Comparison of ENCODE assay signal across 19 cellular contexts in genomic region chr3:124829175-124829818, GRCh38. TPM values are rescaled to one million over a fixed set of nuclear protein-coding genes. Genes with fewer than 3 reads are reported as not detected.
DNase-seq lines count a peak whose midpoint lies in the region; ATAC-seq, FAIRE-seq and TF ChIP-seq lines count a peak whose summit lies in the region.
"Had no signal": no experiment of that assay in that cellular context is flagged by ENCODE, and none has a peak within 500 bp of the region (broad histone marks: within the 10 kb centered on the region; RNA-seq: fewer than 3 reads in every experiment).

No MANE protein-coding gene starts in this region.

- H3K18ac ChIP-seq in H1 (ENCODE audit: extremely low read depth, low read length) = 0 out of 2 replicates have a peak overlapping the region, but pooled peaks have one; percentile 41

- H3K27ac Mint-ChIP-seq in Calu3 (ENCODE audit: unreplicated experiment) = peak overlapping the region; percentile 6
- H3K27ac Mint-ChIP-seq: activated naive CD4-positive, alpha-beta T cell treated with anti-CD3 and anti-CD28 coated beads, Interleukin-2, amount 50 U/mL, for 24 hours; nephron; T-cell had no signal

- H3K4me2 ChIP-seq in H1 (ENCODE audit: insufficient read depth in 1 of 2, low read depth in 2 of 2, low read length in 2 of 2) = no peak overlapping the region

- H4K8ac ChIP-seq in H1 (ENCODE audit: extremely low read depth, insufficient read depth, low read length) = no peak overlapping the region

- WGBS in H1 (ENCODE audit: extremely low coverage in 1 of 2, insufficient coverage in 1 of 2, insufficient read length in 1 of 2, insufficient replicate concordance in 2 of 2, low coverage in 1 of 2, low lambda C conversion rate in 2 of 2, missing lambda C conversion rate in 1 of 2), 2 experiments = 86% methylated on average over 15 of the region's 15 CpGs; no CpG with 5 or more reads in 1 of the 2 experiments

- no peaks in the 10 kb centered on the region; the same call in 1 of the 2 replicates for H3K79me1 ChIP-seq in H1 (ENCODE audit: low read depth, low read length)

- H3K9ac ChIP-seq in H1 (replicated peaks in 1 of 4; ENCODE audit: extremely low read depth in 1 of 4, low read depth in 3 of 4, low read length in 3 of 4) = no peak overlapping the region
- H3K9ac ChIP-seq in subcutaneous abdominal adipose tissue (ENCODE audit: low read length in 5 of 5) = peak overlapping the region in 2 of 5 donors; percentile 23 to 49

- H3K4ac ChIP-seq in H1 (replicated peaks; ENCODE audit: insufficient read length, low read depth, low read length) = no peak overlapping the region

- no peaks in the 10 kb centered on the region for H3K23me2 ChIP-seq in H1 (ENCODE audit: low read depth, low read length)

- no peak overlapping the region for H4K5ac ChIP-seq in H1 (ENCODE audit: insufficient read length, low read depth, low read length)

- TF ChIP-seq CTCF in Calu3 (IDR thresholded peaks at IDR 0.05; ENCODE audit: unreplicated experiment) (no peak), H1 (IDR thresholded peaks at IDR 0.05; ENCODE audit: control extremely low read depth in 1 of 3, insufficient read depth in 1 of 3, low read depth in 1 of 3, low read length in 3 of 3) (no peak), lower lobe of right lung (IDR thresholded peaks at IDR 0.05) (no peak)

- H3K27me3 Mint-ChIP-seq in Calu3 (ENCODE audit: unreplicated experiment) = no peaks in the 10 kb centered on the region
- H3K27me3 Mint-ChIP-seq: activated naive CD4-positive, alpha-beta T cell treated with anti-CD3 and anti-CD28 coated beads, Interleukin-2, amount 50 U/mL, for 24 hours had no signal

- H3K79me2 ChIP-seq in H1 (ENCODE audit: control insufficient read depth in 1 of 2, insufficient read depth in 2 of 2, low read length in 2 of 2) = 0 out of 4 replicates have a peak, but pooled peaks cover 0 to 3% of the 10 kb centered on the region in 2 experiments

- in situ Hi-C loops in KBM-7 (cut with MboI; ENCODE audit: low pct_unique_long_range_greater_than_20kb, low sequenced_read_pairs) = no loop called here

- H3K4me1 Mint-ChIP-seq in Calu3 (ENCODE audit: low read depth, unreplicated experiment) = peaks cover 32% of the 10 kb centered on the region

- TF ChIP-seq EP300 in H1 (IDR thresholded peaks at IDR 0.05; ENCODE audit: borderline replicate concordance in 1 of 2, low read depth in 2 of 2, low read length in 2 of 2) = no peak

- no TSS peak for BruUV-seq in Calu3 (replicated peaks; lab: Mats Ljungman, UMichigan)

- H3K4me3 Mint-ChIP-seq in Calu3 (ENCODE audit: low read depth, unreplicated experiment) = no peak overlapping the region
- H3K4me3 Mint-ChIP-seq: activated naive CD4-positive, alpha-beta T cell treated with anti-CD3 and anti-CD28 coated beads, Interleukin-2, amount 50 U/mL, for 24 hours; nephron; T-cell had no signal

- H2AFZ ChIP-seq in H1 (ENCODE audit: low read length) = no peak overlapping the region

- no peak for TF ChIP-seq RAD21 in H1 (IDR thresholded peaks at IDR 0.05 in 1 of 2, conservative IDR thresholded peaks at IDR 0.05 in 1 of 2; ENCODE audit: low read depth in 2 of 2, low read length in 2 of 2)

- peak overlapping the region; percentile 77 for H2BK5ac ChIP-seq in H1 (ENCODE audit: low read depth, low read length)

- DNase-seq in Calu3 (no peak), H1 (ENCODE audit: low read depth in 1 of 2, low spot score in 2 of 2) (no peak), lower lobe of right lung (no peak), KBM-7 (no peak), Kasumi-1 (lab: John Stamatoyannopoulos, UW) (no peak), NCI-H526 (lab: John Stamatoyannopoulos, UW) (no peak)
- DNase-seq in activated naive CD4-positive, alpha-beta T cell (lab: John Stamatoyannopoulos, UW) = no peak
- DNase-seq: activated CD8-positive, alpha-beta memory T cell treated with anti-CD3 and anti-CD28 coated beads, Interleukin-2, amount 50 U/mL, for 4 hours; BE2C; central memory CD4-positive, alpha-beta T cell; hippocampal formation; NCI-H2029 treated with DMSO at 0.1 percent for 48 hours; NCI-H69; stimulated activated naive CD4-positive, alpha-beta T cell treated with Interleukin-2 at 50 U/mL for 16 hours; T-cell had no signal

- TF ChIP-seq POLR2A in H1 (IDR thresholded peaks at IDR 0.05; ENCODE audit: control extremely low read depth in 1 of 2, low read depth in 2 of 2, low read length in 2 of 2) = no peak

- H3K56ac ChIP-seq in H1 (replicated peaks; ENCODE audit: insufficient read length, low read depth, low read length) = no peak overlapping the region

- H3K4me3 ChIP-seq in H1 (ENCODE audit: extremely low read depth in 1 of 4, insufficient read depth in 2 of 4, low read depth in 3 of 4, low read length in 4 of 4) = no peak overlapping the region
- no peak overlapping the region for H3K4me3 ChIP-seq in lower lobe of right lung
- no peak overlapping the region for H3K4me3 ChIP-seq in subcutaneous abdominal adipose tissue (ENCODE audit: low read depth in 1 of 5, low read length in 5 of 5)

- intact Hi-C loops in Calu3 (cut with micrococcal nuclease; ENCODE audit: unreplicated experiment) = no loop called here
- intact Hi-C loops in lower lobe of right lung (cut with DNase I) = no loop called here

- no peak overlapping the region for H3K14ac ChIP-seq in H1 (ENCODE audit: insufficient read length)

- H2BK15ac ChIP-seq in H1 (ENCODE audit: low read length) = peak overlapping the region; percentile 97; the same call in 1 of the 2 replicates

- H3K23ac ChIP-seq in H1 (ENCODE audit: insufficient read length) = no peak overlapping the region

- H3K4me1 ChIP-seq in H1 (replicated peaks in 1 of 4; ENCODE audit: control insufficient read depth in 3 of 4, insufficient read depth in 4 of 4, low read length in 3 of 4) (peaks cover 7 to 30% (median 21%) of the 10 kb centered on the region in 4 experiments), lower lobe of right lung (peaks cover 28% of the 10 kb centered on the region), subcutaneous abdominal adipose tissue (ENCODE audit: control insufficient read depth in 5 of 5, insufficient read depth in 5 of 5, low read length in 5 of 5) (peaks cover 9 to 55% (median 45%) of the 10 kb centered on the region in 5 donors)

- POLR2A ChIA-PET in H1 (lab: Charles Lee; ENCODE audit: partially characterized antibody) = interaction anchor here (1.2 to 1.5 kb wide), 2 partner anchors 60 to 66 kb away, joined by 3 to 5 read pairs; no protein-coding TSS in a partner anchor

- peak overlapping the region; percentile 97; the same call in 1 of the 2 replicates for H2BK20ac ChIP-seq in H1 (ENCODE audit: low read length)

- H3K27ac ChIP-seq in H1 (ENCODE audit: low read depth, low read length) (no peak overlapping the region), lower lobe of right lung (peak overlapping the region; percentile 73), subcutaneous abdominal adipose tissue (ENCODE audit: low read depth, low read length) (peak overlapping the region; percentile 73)

- CTCF ChIA-PET in Calu3 (lab: Charles Lee) (no interaction called here), H1 (lab: Charles Lee; ENCODE audit: partially characterized antibody) (interaction anchor here (0.9 kb wide), 1 partner anchor 72 kb away, joined by 4 read pairs; no protein-coding TSS in a partner anchor)

- H4K91ac ChIP-seq in H1 (replicated peaks; ENCODE audit: insufficient read length, low read length) = peak overlapping the region; percentile 1

- H2BK12ac ChIP-seq in H1 (ENCODE audit: low read depth, low read length) = peak overlapping the region; percentile 93; the same call in 1 of the 2 replicates

- H4K20me1 ChIP-seq in H1 (replicated peaks in 1 of 2; ENCODE audit: control insufficient read depth in 1 of 2, insufficient read depth in 2 of 2, low read length in 2 of 2) = no peaks in the 10 kb centered on the region

- FAIRE-seq in H1 (lab: Jason Lieb, UNC) = no peak

- no peaks in the 10 kb centered on the region for H3K9me3 ChIP-seq in H1 (ENCODE audit: insufficient read depth in 2 of 2, low read depth in 1 of 2, low read length in 1 of 2)
- no peaks in the 10 kb centered on the region for H3K9me3 ChIP-seq in lower lobe of right lung
- H3K9me3 ChIP-seq in subcutaneous abdominal adipose tissue (ENCODE audit: control insufficient read depth in 5 of 5, low read length in 5 of 5) = no peaks in the 10 kb centered on the region
- H3K9me3 ChIP-seq: BE2C had no signal

- no peaks in the 10 kb centered on the region for H3K27me3 ChIP-seq in H1 (replicated peaks in 1 of 4; ENCODE audit: control insufficient read depth in 3 of 4, extremely low read depth in 1 of 4, insufficient read depth in 3 of 4, low read length in 3 of 4)
- H3K27me3 ChIP-seq in lower lobe of right lung (ENCODE audit: low read depth) = no peaks in the 10 kb centered on the region
- H3K27me3 ChIP-seq in subcutaneous abdominal adipose tissue (ENCODE audit: control insufficient read depth in 5 of 5, insufficient read depth in 4 of 5, low read length in 5 of 5) = no peaks in the 10 kb centered on the region
- H3K27me3 ChIP-seq: BE2C had no signal

- H3K36me3 Mint-ChIP-seq in Calu3 (ENCODE audit: insufficient read depth, unreplicated experiment) = peaks cover 21% of the 10 kb centered on the region
- H3K36me3 Mint-ChIP-seq: activated naive CD4-positive, alpha-beta T cell treated with anti-CD3 and anti-CD28 coated beads, Interleukin-2, amount 50 U/mL, for 24 hours; T-cell had no signal

- peak overlapping the region; percentile 82; the same call in 1 of the 2 replicates for H2AK5ac ChIP-seq in H1 (ENCODE audit: low read depth, low read length)

- ATAC-seq in lower lobe of right lung = peak in 1 of 2 donors; percentile 27
- ATAC-seq: activated CD4-positive, CD25-positive, alpha-beta regulatory T cell treated with anti-CD3 and anti-CD28 coated beads, Interleukin-2, amount 50 U/mL, for 24 hours; T-cell had no signal

- no peaks in the 10 kb centered on the region for H3K9me3 Mint-ChIP-seq in Calu3 (ENCODE audit: low read depth, unreplicated experiment)
- H3K9me3 Mint-ChIP-seq: activated naive CD4-positive, alpha-beta T cell treated with anti-CD3 and anti-CD28 coated beads, Interleukin-2, amount 50 U/mL, for 24 hours; T-cell had no signal

- H3K36me3 ChIP-seq in H1 (ENCODE audit: control insufficient read depth in 2 of 4, insufficient read depth in 4 of 4, low read length in 3 of 4) (peaks cover 0 to 6% (median 3%) of the 10 kb centered on the region in 4 experiments; a peak in 1 of 8 replicates), lower lobe of right lung (no peaks in the 10 kb centered on the region), subcutaneous abdominal adipose tissue (ENCODE audit: control insufficient read depth in 5 of 5, insufficient read depth in 5 of 5, low read length in 5 of 5) (peaks cover 9 to 37% (median 19%) of the 10 kb centered on the region in 5 donors)
- H3K36me3 ChIP-seq: BE2C had no signal

- peak overlapping the region; percentile 1 for H2BK120ac ChIP-seq in H1 (replicated peaks; ENCODE audit: low read depth, low read length)

RNA-seq across cellular contexts. Expression of gene ITGB5, which starts 57.9 kb away (rescaled TPM):
- total RNA-seq in Calu3 (2022) (193 and 225 TPM in 2 replicates), lower lobe of right lung (93.1 TPM)
- total RNA-seq in H1 (2021; fragmentation: NEBNext Ultra II Directional; extraction: Animal tissue kit (Norgen Biotek cat#: 25700)) = 251 and 268 TPM in 2 replicates
- 101 and 166 TPM in 2 replicates for polyA plus RNA-seq in H1 (2011; rRNA removed)
- 165 TPM for polyA plus RNA-seq in H1 (2011; cell fraction: cytosol; rRNA removed)
- 201 TPM for polyA plus RNA-seq in H1 (2011; cell fraction: nucleus; rRNA removed)
- polyA plus RNA-seq in H1 (2012, experiment 1 of 2) = 128 to 150 TPM (median 139 TPM) in 4 replicates
- polyA plus RNA-seq in H1 (2012, experiment 2 of 2) = 74.9 TPM
- polyA plus RNA-seq in H1 (2013, experiment 1 of 2) = 153 TPM
- 169 TPM for polyA plus RNA-seq in H1 (2013, experiment 2 of 2)
- 192 and 250 TPM in 2 replicates for polyA minus RNA-seq in H1 (2011; rRNA and poly(A)+ RNA removed)
- polyA minus RNA-seq in H1 (2011; cell fraction: cytosol; rRNA and poly(A)+ RNA removed) = 114 TPM
- 84.4 TPM for polyA minus RNA-seq in H1 (2011; cell fraction: nucleus; rRNA and poly(A)+ RNA removed)
